ENCODE assay signal across 7 cellular contexts in the genomic region with DNA sequence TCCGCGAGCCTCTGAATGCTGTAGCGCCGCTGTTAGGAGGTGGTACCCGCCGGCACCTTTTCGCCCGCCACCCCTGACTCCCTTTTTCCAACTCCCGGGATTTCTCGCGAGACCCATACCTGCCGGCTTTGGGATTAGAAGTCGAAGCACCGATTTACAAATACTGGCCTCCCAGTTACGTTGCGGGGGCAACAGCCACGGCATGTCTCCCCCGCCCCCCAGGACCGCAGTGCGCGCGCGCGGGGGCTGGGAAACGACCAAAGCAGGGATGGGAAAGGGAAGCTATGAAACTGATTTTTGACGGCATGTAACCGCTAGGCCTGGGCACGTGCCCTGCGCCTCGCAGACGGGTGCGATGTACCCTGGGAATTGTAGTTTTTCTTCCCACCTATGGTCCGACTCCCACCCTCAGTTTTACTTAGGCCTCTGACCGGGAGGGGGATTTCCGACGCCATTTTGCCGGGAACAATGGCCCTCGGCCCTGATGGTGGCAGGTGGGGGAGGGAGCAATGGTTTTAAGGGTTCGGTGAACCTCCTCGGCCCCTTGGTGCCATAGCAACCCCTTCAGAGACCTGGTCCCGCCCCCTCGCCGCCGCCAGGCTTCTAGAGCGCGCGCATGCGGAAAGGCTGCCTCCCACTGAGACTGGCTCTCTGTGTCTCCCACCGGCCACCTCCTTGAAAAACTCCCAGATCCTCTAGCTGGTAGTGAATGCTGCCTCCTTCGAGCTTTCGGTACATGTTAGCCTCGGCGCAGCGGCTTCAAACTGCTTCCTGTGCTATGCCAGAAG. TPM values are rescaled to one million over a fixed set of nuclear protein-coding genes. Genes with fewer than 3 reads are reported as not detected.
DNase-seq lines count a peak whose midpoint lies in the region; ATAC-seq and TF ChIP-seq lines count a peak whose summit lies in the region.

No MANE protein-coding gene starts in this region.

- H3K27me3 ChIP-seq in H7 (ENCODE audit: control insufficient read depth, insufficient read depth, low read length) (no peaks in the 10 kb centered on the region), esophagus squamous epithelium (peaks cover 0 to 14% (median 3%) of the 10 kb centered on the region in 4 donors), stomach (peaks cover 0 to 33% (median 26%) of the 10 kb centered on the region in 3 donors)

- peak; percentile 83 for DNase-seq in H7
- peak; percentile 85 for DNase-seq in NCI-H345 (lab: John Stamatoyannopoulos, UW)
- DNase-seq in activated T-cell treated with anti-CD3 and anti-CD28 coated beads, Interleukin-2, amount 50 U/mL, for 24 hours, result peak; percentile 62
- DNase-seq in esophagus squamous epithelium (lab: John Stamatoyannopoulos, UW), result no peak
- DNase-seq in naive B cell, result peak; percentile 23
- no peak for DNase-seq in stomach

- H3K9me3 ChIP-seq in esophagus squamous epithelium (no peaks in the 10 kb centered on the region), stomach (peaks cover 0 to 10% (median 0%) of the 10 kb centered on the region in 4 donors)

- intact Hi-C loops in esophagus squamous epithelium (cut with DNase I) (no loop called here), stomach (cut with DNase I; ENCODE audit: low total_unique reads) (no loop called here)

- TF ChIP-seq EP300 in stomach (IDR thresholded peaks at IDR 0.05), result no peak

- peak; percentile 53 to 58 for ATAC-seq in naive B cell (ENCODE audit: low read depth in 2 of 2)
- no peak for ATAC-seq in GM21526 (IDR thresholded peaks at IDR 0.05; ENCODE audit: low FRiP score, unreplicated experiment)

- H3K4me1 Mint-ChIP-seq in activated T-cell treated with anti-CD3 and anti-CD28 coated beads, Interleukin-2, amount 50 U/mL, for 24 hours (ENCODE audit: low read depth), result peaks cover 14% of the 10 kb centered on the region
- H3K4me1 Mint-ChIP-seq in naive B cell, result peaks cover 15 to 23% (median 22%) of the 10 kb centered on the region in 3 donors

- H3K36me3 Mint-ChIP-seq in activated T-cell treated with anti-CD3 and anti-CD28 coated beads, Interleukin-2, amount 50 U/mL, for 24 hours (ENCODE audit: low read depth), result no peaks in the 10 kb centered on the region
- H3K36me3 Mint-ChIP-seq in naive B cell, result no peaks in the 10 kb centered on the region

- H3K27me3 Mint-ChIP-seq in activated T-cell treated with anti-CD3 and anti-CD28 coated beads, Interleukin-2, amount 50 U/mL, for 24 hours, result peaks cover 69% of the 10 kb centered on the region
- H3K27me3 Mint-ChIP-seq in naive B cell, result peaks cover 14 to 40% (median 34%) of the 10 kb centered on the region in 3 donors

- TF ChIP-seq CTCF in esophagus squamous epithelium (IDR thresholded peaks at IDR 0.05) (no peak), stomach (IDR thresholded peaks at IDR 0.05) (no peak)

- H3K4me3 Mint-ChIP-seq in activated T-cell treated with anti-CD3 and anti-CD28 coated beads, Interleukin-2, amount 50 U/mL, for 24 hours, result peak overlapping the region; percentile 76
- H3K4me3 Mint-ChIP-seq in naive B cell, result peak overlapping the region; percentile 79 to 93 (median 86)

- peak overlapping the region; percentile 45 for H3K4me3 ChIP-seq in H7 (ENCODE audit: insufficient read depth, low read depth, low read length)
- H3K4me3 ChIP-seq in esophagus squamous epithelium, result peak overlapping the region; percentile 35 to 69 (median 52)
- peak overlapping the region; percentile 43 to 54 (median 52) for H3K4me3 ChIP-seq in stomach

- peak overlapping the region; percentile 44 for H3K27ac Mint-ChIP-seq in activated T-cell treated with anti-CD3 and anti-CD28 coated beads, Interleukin-2, amount 50 U/mL, for 24 hours
- H3K27ac Mint-ChIP-seq in naive B cell, result peak overlapping the region in 5 of 6 donors; percentile 32 to 93 (median 84)

- WGBS in esophagus squamous epithelium, 2 donors, result 55% methylated on average over 41 of the region's 54 CpGs; no CpG with 5 or more reads in 1 of the 2 donors
- 6 to 51% (median 11%) methylated on average over 20 to 54 of the region's 54 CpGs for WGBS in stomach, 5 donors

- peak overlapping the region in 3 of 4 donors; percentile 69 to 80 (median 78) for H3K27ac ChIP-seq in esophagus squamous epithelium
- H3K27ac ChIP-seq in stomach, result peak overlapping the region; percentile 26 to 82 (median 65)

- no peak for TF ChIP-seq POLR2A in esophagus squamous epithelium (IDR thresholded peaks at IDR 0.05)
- TF ChIP-seq POLR2A in stomach (IDR thresholded peaks at IDR 0.05), result no peak

- H3K9me3 Mint-ChIP-seq in activated T-cell treated with anti-CD3 and anti-CD28 coated beads, Interleukin-2, amount 50 U/mL, for 24 hours, result no peaks in the 10 kb centered on the region
- H3K9me3 Mint-ChIP-seq in naive B cell, result peaks cover 0 to 5% (median 0%) of the 10 kb centered on the region in 7 donors

- no peaks in the 10 kb centered on the region for H3K36me3 ChIP-seq in H7 (replicated peaks; ENCODE audit: control insufficient read depth, insufficient read depth, low read length)
- no peaks in the 10 kb centered on the region for H3K36me3 ChIP-seq in esophagus squamous epithelium
- no peaks in the 10 kb centered on the region for H3K36me3 ChIP-seq in stomach

- H3K4me1 ChIP-seq in esophagus squamous epithelium (peaks cover 0 to 15% (median 0%) of the 10 kb centered on the region in 3 donors), stomach (peaks cover 0 to 12% (median 4%) of the 10 kb centered on the region in 4 donors)

RNA-seq across cellular contexts. Expression of gene WNK3, which starts 0.8 kb away (rescaled TPM):
- total RNA-seq in H7 (2014; rRNA removed; shearing (Covaris generic)), result 13.0 and 16.5 TPM in 2 replicates
- total RNA-seq in esophagus squamous epithelium (1 to 10 TPM in 1 of 4 donors, under 1 TPM in 3; 0.29 to 1.5 (median 0.57) TPM), stomach (1 to 10 TPM in 3 of 5 donors, under 1 TPM in 1, not detected in 1; 0.58 to 4.0 (median 3.3) TPM)
- polyA plus RNA-seq in naive B cell (ENCODE audit: low read depth in 6 of 6) (under 1 TPM in 4 of 6 donors, not detected in 2; 0.34 to 0.60 (median 0.41) TPM), stomach (under 1 TPM; 0.18 to 0.62 (median 0.31) TPM)

Comparison
In these comparisons a context has a peak if more than half of its experiments do, and no peak if none do; other contexts are left out.
1. DNase-seq: peak in H7 (single experiment), NCI-H345 (single experiment), activated T-cell treated with anti-CD3 and anti-CD28 coated beads, Interleukin-2, amount 50 U/mL, for 24 hours (single experiment) and naive B cell (single experiment); none in esophagus squamous epithelium (single experiment) and stomach (single experiment).
2. Peak in every context shown above with its lines, with median percentiles within 50 percentile points of each other: H3K4me3 ChIP-seq.